In genomic region chr3:150754896-150755295, GRCh38 we compare ENCODE assay signal across 1 cellular context.
TF ChIP-seq lines count a peak whose summit lies in the region.

No MANE protein-coding gene starts in this region.

TF ChIP-seq in liver, 16 proteins besides CTCF, POLR2A, EP300 and RAD21 (continued from another document):
- TF ChIP-seq, protein P1, sequence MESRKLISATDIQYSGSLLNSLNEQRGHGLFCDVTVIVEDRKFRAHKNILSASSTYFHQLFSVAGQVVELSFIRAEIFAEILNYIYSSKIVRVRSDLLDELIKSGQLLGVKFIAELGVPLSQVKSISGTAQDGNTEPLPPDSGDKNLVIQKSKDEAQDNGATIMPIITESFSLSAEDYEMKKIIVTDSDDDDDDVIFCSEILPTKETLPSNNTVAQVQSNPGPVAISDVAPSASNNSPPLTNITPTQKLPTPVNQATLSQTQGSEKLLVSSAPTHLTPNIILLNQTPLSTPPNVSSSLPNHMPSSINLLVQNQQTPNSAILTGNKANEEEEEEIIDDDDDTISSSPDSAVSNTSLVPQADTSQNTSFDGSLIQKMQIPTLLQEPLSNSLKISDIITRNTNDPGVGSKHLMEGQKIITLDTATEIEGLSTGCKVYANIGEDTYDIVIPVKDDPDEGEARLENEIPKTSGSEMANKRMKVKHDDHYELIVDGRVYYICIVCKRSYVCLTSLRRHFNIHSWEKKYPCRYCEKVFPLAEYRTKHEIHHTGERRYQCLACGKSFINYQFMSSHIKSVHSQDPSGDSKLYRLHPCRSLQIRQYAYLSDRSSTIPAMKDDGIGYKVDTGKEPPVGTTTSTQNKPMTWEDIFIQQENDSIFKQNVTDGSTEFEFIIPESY (IDR thresholded peaks at IDR 0.05) = no peak
- TF ChIP-seq NR2F2 (IDR thresholded peaks at IDR 0.05) (no peak), MAX (IDR thresholded peaks at IDR 0.05) (no peak), YY1 (IDR thresholded peaks at IDR 0.05) (no peak), FOXA2 (IDR thresholded peaks at IDR 0.05) (no peak), REST (IDR thresholded peaks at IDR 0.05) (no peak), GABPA (IDR thresholded peaks at IDR 0.05 in 1 of 2, conservative IDR thresholded peaks at IDR 0.05 in 1 of 2) (no peak), TAF1 (conservative IDR thresholded peaks at IDR 0.05) (no peak)
